8 cellular contexts compared by ENCODE assay signal in genomic region chr6:129251669-129252376, GRCh38.
DNase-seq lines count a peak whose midpoint lies in the region; ATAC-seq and TF ChIP-seq lines count a peak whose summit lies in the region.

No MANE protein-coding gene starts in this region.

- no peak overlapping the region for H3K4ac ChIP-seq in trophoblast cell (ENCODE audit: low read depth, low read length)

- H3K79me2 ChIP-seq in OCI-LY1 (ENCODE audit: insufficient read depth, low read length) (0 out of 2 replicates have a peak, but pooled peaks cover 2% of the 10 kb centered on the region), trophoblast cell (ENCODE audit: control insufficient read depth, insufficient read depth, low read length, poor library complexity) (no peaks in the 10 kb centered on the region)

- no peaks in the 10 kb centered on the region for H3F3A ChIP-seq in OCI-LY1 (ENCODE audit: insufficient read depth, low read length)

- peak; percentile 72 for DNase-seq in EL
- peak; percentile 46 to 60 for DNase-seq in activated T-cell treated with anti-CD3 and anti-CD28 coated beads, Interleukin-2, amount 50 U/mL, for 72 hours
- peak; percentile 40 to 72 for DNase-seq in foreskin keratinocyte
- DNase-seq in trophoblast cell, result peak; percentile 72 to 94
- no peak for DNase-seq in occipital lobe (lab: John Stamatoyannopoulos, UW)

- H3K4me3 Mint-ChIP-seq in activated T-cell treated with anti-CD3 and anti-CD28 coated beads, Interleukin-2, amount 50 U/mL, for 72 hours, result peak overlapping the region in 1 of 2 donors; percentile 25

- no peaks in the 10 kb centered on the region for H4K20me1 ChIP-seq in OCI-LY1 (ENCODE audit: insufficient read depth, low read length)

- H3K27ac ChIP-seq in OCI-LY1 (ENCODE audit: low read depth, low read length, poor library complexity, severe bottlenecking) (no peak overlapping the region), foreskin keratinocyte (no peak overlapping the region), trophoblast cell (ENCODE audit: low read depth, low read length) (no peak overlapping the region)

- H3K27ac Mint-ChIP-seq in activated T-cell treated with anti-CD3 and anti-CD28 coated beads, Interleukin-2, amount 50 U/mL, for 72 hours, result no peak overlapping the region

- H3K4me1 Mint-ChIP-seq in activated T-cell treated with anti-CD3 and anti-CD28 coated beads, Interleukin-2, amount 50 U/mL, for 72 hours (ENCODE audit: low read depth), result peaks cover 9% of the 10 kb centered on the region

- no peak overlapping the region for H4K12ac ChIP-seq in trophoblast cell (ENCODE audit: low read depth, low read length)

- no peak overlapping the region for H4K8ac ChIP-seq in trophoblast cell (ENCODE audit: low read depth, low read length)

- H2AK5ac ChIP-seq in trophoblast cell (ENCODE audit: low read length), result no peak overlapping the region

- H3K4me2 ChIP-seq in OCI-LY1 (ENCODE audit: low read length) (no peak overlapping the region), trophoblast cell (ENCODE audit: low read length) (no peak overlapping the region)

- H3K23ac ChIP-seq in trophoblast cell (ENCODE audit: low read length), result no peak overlapping the region

- H2BK120ac ChIP-seq in trophoblast cell (ENCODE audit: insufficient read depth, low read length, poor library complexity), result no peak overlapping the region

- H2BK12ac ChIP-seq in trophoblast cell (ENCODE audit: low read length), result no peak overlapping the region

- TF ChIP-seq CTCF in OCI-LY1 (IDR thresholded peaks at IDR 0.05; ENCODE audit: low read length), result peak; percentile 81
- peak; percentile 92 for TF ChIP-seq CTCF in foreskin keratinocyte (conservative IDR thresholded peaks at IDR 0.05)

- no peak overlapping the region for H2BK5ac ChIP-seq in trophoblast cell (ENCODE audit: low read depth, low read length, poor library complexity)

- H3K27me3 Mint-ChIP-seq in activated T-cell treated with anti-CD3 and anti-CD28 coated beads, Interleukin-2, amount 50 U/mL, for 72 hours (ENCODE audit: low read depth), result peaks cover 22% of the 10 kb centered on the region

- H3K9ac ChIP-seq in OCI-LY1 (ENCODE audit: low read length) (no peak overlapping the region), trophoblast cell (ENCODE audit: low read length) (no peak overlapping the region)

- H2AFZ ChIP-seq in OCI-LY1 (ENCODE audit: low read length) (no peak overlapping the region), trophoblast cell (ENCODE audit: insufficient read depth, low read length, poor library complexity) (no peak overlapping the region)

- no peaks in the 10 kb centered on the region for H3K4me1 ChIP-seq in OCI-LY1 (ENCODE audit: insufficient read depth, low read length, severe bottlenecking)
- no peaks in the 10 kb centered on the region for H3K4me1 ChIP-seq in foreskin keratinocyte
- no peaks in the 10 kb centered on the region for H3K4me1 ChIP-seq in trophoblast cell (ENCODE audit: control insufficient read depth in 1 of 2, insufficient read depth in 2 of 2, low read length in 2 of 2)

- no peak overlapping the region for H4K91ac ChIP-seq in trophoblast cell (ENCODE audit: low read depth, low read length)

- H3K14ac ChIP-seq in trophoblast cell (ENCODE audit: low read length), result no peak overlapping the region

- no CpG with 5 or more reads among the region's 13 CpGs for WGBS in trophoblast cell (ENCODE audit: extremely low coverage, insufficient coverage, insufficient read length)

- H3K9me3 Mint-ChIP-seq in activated T-cell treated with anti-CD3 and anti-CD28 coated beads, Interleukin-2, amount 50 U/mL, for 72 hours, result no peaks in the 10 kb centered on the region

- H3K9me3 ChIP-seq in OCI-LY1 (ENCODE audit: low read length) (no peaks in the 10 kb centered on the region), trophoblast cell (ENCODE audit: insufficient read depth, low read depth, low read length) (no peaks in the 10 kb centered on the region)

- H3K9me2 ChIP-seq in OCI-LY1 (ENCODE audit: low read depth, low read length), result no peaks in the 10 kb centered on the region

- ATAC-seq in GM21360 (IDR thresholded peaks at IDR 0.05; ENCODE audit: unreplicated experiment), result peak; percentile 94
- ATAC-seq in HG03565 (IDR thresholded peaks at IDR 0.05; ENCODE audit: unreplicated experiment), result peak; percentile 87
- ATAC-seq in activated T-cell treated with anti-CD3 and anti-CD28 coated beads, Interleukin-2, amount 50 U/mL, for 72 hours (replicated peaks in 1 of 2), result peak; percentile 73 to 82
- peak; percentile 85 for ATAC-seq in foreskin keratinocyte

- H3K27me3 ChIP-seq in OCI-LY1 (ENCODE audit: insufficient read depth, low read length) (no peaks in the 10 kb centered on the region), foreskin keratinocyte (peaks cover 13% of the 10 kb centered on the region), trophoblast cell (ENCODE audit: insufficient read depth, low read length) (no peaks in the 10 kb centered on the region)

- H3K18ac ChIP-seq in trophoblast cell (ENCODE audit: low read length), result no peak overlapping the region

- no peaks in the 10 kb centered on the region for H3K79me1 ChIP-seq in trophoblast cell (ENCODE audit: low read length)

- H3K36me3 ChIP-seq in OCI-LY1 (ENCODE audit: insufficient read depth, low read length) (no peaks in the 10 kb centered on the region), trophoblast cell (ENCODE audit: control insufficient read depth in 1 of 2, insufficient read depth in 2 of 2, low read length in 2 of 2) (no peaks in the 10 kb centered on the region)

- no peaks in the 10 kb centered on the region for H3K36me3 Mint-ChIP-seq in activated T-cell treated with anti-CD3 and anti-CD28 coated beads, Interleukin-2, amount 50 U/mL, for 72 hours (ENCODE audit: insufficient read depth in 2 of 2)

- H3K4me3 ChIP-seq in OCI-LY1 (ENCODE audit: low read depth, low read length, poor library complexity, severe bottlenecking) (no peak overlapping the region), trophoblast cell (ENCODE audit: low read depth, low read length) (no peak overlapping the region)
